13 cellular contexts compared by ENCODE assay signal in genomic region chr2:145652992-145653545, GRCh38.
DNase-seq lines count a peak whose midpoint lies in the region; ATAC-seq and TF ChIP-seq lines count a peak whose summit lies in the region.
"Had no signal": no experiment of that assay in that cellular context is flagged by ENCODE, and none has a peak within 500 bp of the region (broad histone marks: within the 10 kb centered on the region; RNA-seq: fewer than 3 reads in every experiment).

No MANE protein-coding gene starts in this region.

- ATAC-seq in T-cell (replicated peaks in 1 of 4), result no peak
- no peak for ATAC-seq in GM19328 (IDR thresholded peaks at IDR 0.05; ENCODE audit: unreplicated experiment)

- H3K4me3 Mint-ChIP-seq in nephron (peak overlapping the region in 1 of 3 experiments; percentile 7), T-cell (no peak overlapping the region)
- H3K4me3 Mint-ChIP-seq: neural progenitor cell had no signal

- DNase-seq in ELR (ENCODE audit: low read depth) (peak; percentile 84), NCI-H2171 treated with DMSO at 0.1 percent for 48 hours (lab: John Stamatoyannopoulos, UW) (peak; percentile 54), cardiac fibroblast (ENCODE audit: low read depth in 2 of 2) (peak; percentile 73 to 98), T-cell (no peak), ecto neural progenitor cell (ENCODE audit: low spot score) (no peak), nucleus accumbens (lab: John Stamatoyannopoulos, UW) (no peak)
- DNase-seq: activated CD4-positive, alpha-beta T cell treated with anti-CD3 and anti-CD28 coated beads for 1 hour; activated naive CD4-positive, alpha-beta T cell; Right ventricle myocardium superior; stomach had no signal

- H3K9me3 Mint-ChIP-seq in nephron, result no peaks in the 10 kb centered on the region
- H3K9me3 Mint-ChIP-seq in T-cell, result peaks cover 0 to 8% (median 0%) of the 10 kb centered on the region in 3 donors
- H3K9me3 Mint-ChIP-seq: neural progenitor cell had no signal

- peak overlapping the region; percentile 82 to 87 (median 87) for H3K27ac Mint-ChIP-seq in nephron
- H3K27ac Mint-ChIP-seq in T-cell, result no peak overlapping the region
- H3K27ac Mint-ChIP-seq: neural progenitor cell had no signal

- no peaks in the 10 kb centered on the region for H3K27me3 Mint-ChIP-seq in nephron (ENCODE audit: low read depth)
- H3K27me3 Mint-ChIP-seq in T-cell, result no peaks in the 10 kb centered on the region

- H3K4me1 Mint-ChIP-seq in nephron, result peaks cover 24% of the 10 kb centered on the region
- no peaks in the 10 kb centered on the region for H3K4me1 Mint-ChIP-seq in T-cell
- H3K4me1 Mint-ChIP-seq: neural progenitor cell had no signal

- H3K36me3 Mint-ChIP-seq in nephron (ENCODE audit: low read depth) (no peaks in the 10 kb centered on the region), T-cell (no peaks in the 10 kb centered on the region)
- H3K36me3 Mint-ChIP-seq: neural progenitor cell had no signal

- CTCF ChIA-PET in T-cell (lab: Charles Lee), result no interaction called here

- TF ChIP-seq CTCF in cardiac fibroblast (IDR thresholded peaks at IDR 0.05; ENCODE audit: low read depth, low read length), result no peak
- TF ChIP-seq CTCF in nephron (IDR thresholded peaks at IDR 0.05; ENCODE audit: unreplicated experiment in 3 of 3), result no peak

- POLR2A ChIA-PET in T-cell (lab: Charles Lee), result no interaction called here

- no peak overlapping the region for H3K4me3 ChIP-seq in cardiac fibroblast (replicated peaks in 1 of 2; ENCODE audit: low read depth in 2 of 2, low read length in 2 of 2)
- H3K4me3 ChIP-seq: neural progenitor cell, stomach had no signal

Comparison
In these comparisons a context has a peak if more than half of its experiments do, and no peak if none do; other contexts are left out.
1. DNase-seq: peak in ELR (single experiment), NCI-H2171 treated with DMSO at 0.1 percent for 48 hours (single experiment) and cardiac fibroblast (2 of 2); none in T-cell (0 of 34), ecto neural progenitor cell (single experiment) and nucleus accumbens (0 of 56).
2. H3K27ac Mint-ChIP-seq: peak in nephron (3 of 3); none in T-cell (0 of 2).